Comparison of ENCODE assay signal across 8 cellular contexts in genomic region chr6:32194825-32195651, GRCh38. TPM values are rescaled to one million over a fixed set of nuclear protein-coding genes. Genes with fewer than 3 reads are reported as not detected.
DNase-seq lines count a peak whose midpoint lies in the region; ATAC-seq and TF ChIP-seq lines count a peak whose summit lies in the region.

No MANE protein-coding gene starts in this region.

- H3K79me2 ChIP-seq in smooth muscle cell (ENCODE audit: low read depth): no peaks in the 10 kb centered on the region

- no peak overlapping the region for H3K27ac ChIP-seq in iPS DF 6.9 (ENCODE audit: low read length)
- H3K27ac ChIP-seq in smooth muscle cell (ENCODE audit: low read depth): peak overlapping the region; percentile 91

- DNase-seq in CD1c-positive myeloid dendritic cell (ENCODE audit: extremely low spot score) (peak; percentile 70), NCI-H2227 (lab: John Stamatoyannopoulos, UW; ENCODE audit: unreplicated experiment) (peak; percentile 65), iPS DF 6.9 (ENCODE audit: low read depth, low spot score) (no peak), smooth muscle cell (lab: John Stamatoyannopoulos, UW; ENCODE audit: unreplicated experiment) (no peak), mucosa of gallbladder (ENCODE audit: low spot score) (no peak)
- DNase-seq in activated naive CD8-positive, alpha-beta T cell treated with anti-CD3 and anti-CD28 coated beads for 36 hours: no peak
- DNase-seq in central memory CD4-positive, alpha-beta T cell: no peak

- no peaks in the 10 kb centered on the region for H3K9me3 ChIP-seq in iPS DF 6.9 (ENCODE audit: control insufficient read depth, insufficient read depth, low read length)
- no peaks in the 10 kb centered on the region for H3K9me3 ChIP-seq in smooth muscle cell (replicated peaks; ENCODE audit: low read depth)

- peaks cover 15% of the 10 kb centered on the region for H3K4me1 ChIP-seq in iPS DF 6.9 (ENCODE audit: control insufficient read depth, insufficient read depth, low read length)
- H3K4me1 ChIP-seq in smooth muscle cell (ENCODE audit: low read depth): peaks cover 32% of the 10 kb centered on the region

- ATAC-seq in GM18508 (IDR thresholded peaks at IDR 0.05; ENCODE audit: insufficient read depth, unreplicated experiment): peak; percentile 38

- H3K27ac Mint-ChIP-seq in activated naive CD8-positive, alpha-beta T cell treated with anti-CD3 and anti-CD28 coated beads for 36 hours: peak overlapping the region; percentile 94

- peak overlapping the region; percentile 84 for H3K4me2 ChIP-seq in smooth muscle cell

- peaks cover 23% of the 10 kb centered on the region for H3F3A ChIP-seq in smooth muscle cell (ENCODE audit: low read depth)

- H3K27me3 Mint-ChIP-seq in activated naive CD8-positive, alpha-beta T cell treated with anti-CD3 and anti-CD28 coated beads for 36 hours: no peaks in the 10 kb centered on the region

- peaks cover 33% of the 10 kb centered on the region for H3K4me1 Mint-ChIP-seq in activated naive CD8-positive, alpha-beta T cell treated with anti-CD3 and anti-CD28 coated beads for 36 hours

- H3K27me3 ChIP-seq in iPS DF 6.9 (ENCODE audit: control insufficient read depth, insufficient read depth, low read length) (no peaks in the 10 kb centered on the region), smooth muscle cell (ENCODE audit: low read depth) (no peaks in the 10 kb centered on the region)

- TF ChIP-seq CTCF in smooth muscle cell (IDR thresholded peaks at IDR 0.05; ENCODE audit: borderline replicate concordance, insufficient read depth, poor library complexity, severe bottlenecking): peak; percentile 44

- H3K9ac ChIP-seq in smooth muscle cell (ENCODE audit: low read depth): peak overlapping the region; percentile 75

- H3K4me3 Mint-ChIP-seq in activated naive CD8-positive, alpha-beta T cell treated with anti-CD3 and anti-CD28 coated beads for 36 hours: peak overlapping the region; percentile 91

- no peak overlapping the region for H2AFZ ChIP-seq in smooth muscle cell (ENCODE audit: low read depth)

- H3K36me3 ChIP-seq in iPS DF 6.9 (ENCODE audit: control insufficient read depth, insufficient read depth, low read length): no peaks in the 10 kb centered on the region
- no peaks in the 10 kb centered on the region for H3K36me3 ChIP-seq in smooth muscle cell (ENCODE audit: low read depth)

- no peaks in the 10 kb centered on the region for H4K20me1 ChIP-seq in smooth muscle cell (ENCODE audit: low read depth)

- H3K4me3 ChIP-seq in iPS DF 6.9 (ENCODE audit: low read length) (peak overlapping the region; percentile 26; the same call in 1 of the 2 replicates), smooth muscle cell (peak overlapping the region; percentile 51)

- no peaks in the 10 kb centered on the region for H3K9me3 Mint-ChIP-seq in activated naive CD8-positive, alpha-beta T cell treated with anti-CD3 and anti-CD28 coated beads for 36 hours

- no CpG with 5 or more reads among the region's 15 CpGs for WGBS in iPS DF 6.9 (ENCODE audit: insufficient coverage, insufficient read length)
- WGBS in smooth muscle cell (ENCODE audit: low lambda C conversion rate): 18% methylated on average over 15 of the region's 15 CpGs

- H3K36me3 Mint-ChIP-seq in activated naive CD8-positive, alpha-beta T cell treated with anti-CD3 and anti-CD28 coated beads for 36 hours: peaks cover 8% of the 10 kb centered on the region

RNA-seq across cellular contexts. Expression of gene GPSM3, which starts 2.6 kb away (rescaled TPM):
- 10 to 100 TPM; 68.4 to 71.3 TPM for total RNA-seq in activated naive CD8-positive, alpha-beta T cell treated with anti-CD3 and anti-CD28 coated beads for 36 hours
- total RNA-seq in smooth muscle cell (4.8 and 5.3 TPM in 2 replicates), mucosa of gallbladder (19.6 TPM)
- 14.2 and 15.6 TPM in 2 replicates for polyA plus RNA-seq in smooth muscle cell

RNA-seq across cellular contexts. Expression of gene PBX2, which starts 5.0 kb away (rescaled TPM):
- total RNA-seq in activated naive CD8-positive, alpha-beta T cell treated with anti-CD3 and anti-CD28 coated beads for 36 hours: 10 to 100 TPM; 56.4 to 56.9 TPM
- 33.2 and 43.6 TPM in 2 replicates for total RNA-seq in smooth muscle cell
- 11.6 and 14.0 TPM in 2 replicates for polyA plus RNA-seq in smooth muscle cell
- total RNA-seq in mucosa of gallbladder: 95.0 TPM

RNA-seq across cellular contexts. Expression of gene AGER, which starts 11.0 kb away (rescaled TPM):
- total RNA-seq in activated naive CD8-positive, alpha-beta T cell treated with anti-CD3 and anti-CD28 coated beads for 36 hours: 10 to 100 TPM in 1 of 2 experiments, 1 to 10 TPM in 1; 9.6 to 11.5 TPM
- 0.81 and 2.6 TPM in 2 replicates for total RNA-seq in smooth muscle cell
- polyA plus RNA-seq in smooth muscle cell: 2.5 and 6.4 TPM in 2 replicates
- 11.8 TPM for total RNA-seq in mucosa of gallbladder

RNA-seq across cellular contexts. Expression of gene RNF5, which starts 16.8 kb away (rescaled TPM):
- 10 to 100 TPM; 58.3 to 58.6 TPM for total RNA-seq in activated naive CD8-positive, alpha-beta T cell treated with anti-CD3 and anti-CD28 coated beads for 36 hours
- total RNA-seq in smooth muscle cell: 49.3 and 58.1 TPM in 2 replicates
- polyA plus RNA-seq in smooth muscle cell: 74.0 and 75.9 TPM in 2 replicates
- total RNA-seq in mucosa of gallbladder: 93.1 TPM

RNA-seq across cellular contexts. Expression of gene AGPAT1, which starts 19.2 kb away (rescaled TPM):
- 10 to 100 TPM; 30.8 to 33.6 TPM for total RNA-seq in activated naive CD8-positive, alpha-beta T cell treated with anti-CD3 and anti-CD28 coated beads for 36 hours
- total RNA-seq in smooth muscle cell (60.5 and 71.1 TPM in 2 replicates), mucosa of gallbladder (88.4 TPM)
- polyA plus RNA-seq in smooth muscle cell: 51.8 and 52.4 TPM in 2 replicates

Comparison
In these comparisons a context has a peak if more than half of its experiments do, and no peak if none do; other contexts are left out.
1. DNase-seq: peak in CD1c-positive myeloid dendritic cell (single experiment) and NCI-H2227 (single experiment); none in activated naive CD8-positive, alpha-beta T cell treated with anti-CD3 and anti-CD28 coated beads for 36 hours (single experiment), iPS DF 6.9 (single experiment), smooth muscle cell (single experiment), mucosa of gallbladder (single experiment) and central memory CD4-positive, alpha-beta T cell (single experiment).